Comparison of ENCODE assay signal across 8 cellular contexts in genomic region chr15:74240002-74240568, GRCh38. TPM values are rescaled to one million over a fixed set of nuclear protein-coding genes. Genes with fewer than 3 reads are reported as not detected.
DNase-seq lines count a peak whose midpoint lies in the region; ATAC-seq and TF ChIP-seq lines count a peak whose summit lies in the region.

No MANE protein-coding gene starts in this region.

- H3K79me2 ChIP-seq in mammary epithelial cell (ENCODE audit: insufficient read depth, low read length) = no peaks in the 10 kb centered on the region

- H3K27ac ChIP-seq in mammary epithelial cell (ENCODE audit: insufficient read depth, low read depth, low read length) = no peak overlapping the region

- H3K4me1 ChIP-seq in mammary epithelial cell (ENCODE audit: insufficient read depth, low read length) = peaks cover 30% of the 10 kb centered on the region

- peak; percentile 8 for DNase-seq in GM12865 (ENCODE audit: low read depth)
- DNase-seq in NCI-H345 (lab: John Stamatoyannopoulos, UW) = peak; percentile 97
- peak; percentile 91 for DNase-seq in mammary epithelial cell
- peak; percentile 71 for DNase-seq in left kidney (ENCODE audit: low read depth, low spot score)
- no peak for DNase-seq in effector CD8-positive, alpha-beta T cell (lab: John Stamatoyannopoulos, UW)
- DNase-seq in stimulated activated CD4-positive, alpha-beta T cell treated with anti-CD3 and anti-CD28 coated beads, Interleukin-4, amount 100 ng/mL, for 24 hours = no peak

- H3K9ac ChIP-seq in mammary epithelial cell (ENCODE audit: insufficient read depth, low read length) = no peak overlapping the region

- WGBS in mammary epithelial cell (ENCODE audit: low coverage, missing lambda C conversion rate) = 0% methylated on average over 5 of the region's 5 CpGs

- CTCF ChIA-PET in mammary epithelial cell (lab: Charles Lee; ENCODE audit: low non-redundant PET) = interaction anchor here (0.7 to 1.2 kb wide), 2 partner anchors 67 to 376 kb away, joined by 3 to 5 read pairs; no protein-coding TSS in a partner anchor

- ATAC-seq in GM18517 (IDR thresholded peaks at IDR 0.05; ENCODE audit: unreplicated experiment) (no peak), HG02840 (IDR thresholded peaks at IDR 0.05; ENCODE audit: low FRiP score, unreplicated experiment) (no peak)

- no peak overlapping the region for H3K4me3 ChIP-seq in GM12865 (ENCODE audit: low read depth, low read length)
- no peak overlapping the region for H3K4me3 ChIP-seq in mammary epithelial cell (replicated peaks in 1 of 3; ENCODE audit: insufficient read depth in 1 of 3, low read depth in 2 of 3, low read length in 3 of 3)

- dilution Hi-C loops in mammary epithelial cell (cut with HindIII; ENCODE audit: low sequenced_read_pairs) = no loop called here

- H3K9me3 ChIP-seq in mammary epithelial cell (replicated peaks; ENCODE audit: insufficient read depth, low read length) = no peaks in the 10 kb centered on the region

- H3K36me3 ChIP-seq in mammary epithelial cell (ENCODE audit: insufficient read depth, low read length) = no peaks in the 10 kb centered on the region

- peak; percentile 3 for TF ChIP-seq CTCF in GM12865 (IDR thresholded peaks at IDR 0.05; ENCODE audit: insufficient read depth, low read depth, low read length, missing control alignments)
- TF ChIP-seq CTCF in mammary epithelial cell (conservative IDR thresholded peaks at IDR 0.05 in 1 of 2, IDR thresholded peaks at IDR 0.05 in 1 of 2; ENCODE audit: extremely low read depth in 1 of 2, insufficient read depth in 1 of 2, low read depth in 1 of 2, low read length in 2 of 2) = peak; percentile 51 to 63

- intact Hi-C loops in mammary epithelial cell (cut with micrococcal nuclease) = loop anchor here (2.0 kb wide), 1 partner anchor 57 kb away; no protein-coding TSS in a partner anchor

- in situ Hi-C loops in mammary epithelial cell (cut with MboI; ENCODE audit: low sequenced_read_pairs in 2 of 2) = no loop called here

- H3K27me3 ChIP-seq in mammary epithelial cell (ENCODE audit: insufficient read depth, low read length) = no peaks in the 10 kb centered on the region

- no peaks in the 10 kb centered on the region for H4K20me1 ChIP-seq in mammary epithelial cell (ENCODE audit: insufficient read depth, low read length)

- no TSS peak for BruUV-seq in mammary epithelial cell (replicated peaks; lab: Mats Ljungman, UMichigan)

- no peak overlapping the region for H3K4me2 ChIP-seq in mammary epithelial cell (ENCODE audit: insufficient read depth, low read depth, low read length)

- H2AFZ ChIP-seq in mammary epithelial cell (ENCODE audit: low read depth, low read length) = no peak overlapping the region

RNA-seq across cellular contexts. Expression of gene CCDC33, which starts 4.0 kb away (rescaled TPM):
- not detected for total RNA-seq in mammary epithelial cell
- polyA plus RNA-seq in mammary epithelial cell = 0.20 TPM
- polyA minus RNA-seq in mammary epithelial cell = not detected

RNA-seq across cellular contexts. Expression of gene STRA6, which starts 37.5 kb away (rescaled TPM):
- under 1 TPM in 1 of 2 donors, not detected in 1; 0.17 TPM for total RNA-seq in mammary epithelial cell
- polyA plus RNA-seq in mammary epithelial cell = 0.15 TPM
- polyA minus RNA-seq in mammary epithelial cell = not detected

Comparison
In these comparisons a context has a peak if more than half of its experiments do, and no peak if none do; other contexts are left out.
1. DNase-seq: peak in GM12865 (single experiment), NCI-H345 (single experiment), mammary epithelial cell (single experiment) and left kidney (single experiment); none in effector CD8-positive, alpha-beta T cell (single experiment) and stimulated activated CD4-positive, alpha-beta T cell treated with anti-CD3 and anti-CD28 coated beads, Interleukin-4, amount 100 ng/mL, for 24 hours (single experiment).